ENCODE assay signal across 8 cellular contexts in the genomic region with DNA sequence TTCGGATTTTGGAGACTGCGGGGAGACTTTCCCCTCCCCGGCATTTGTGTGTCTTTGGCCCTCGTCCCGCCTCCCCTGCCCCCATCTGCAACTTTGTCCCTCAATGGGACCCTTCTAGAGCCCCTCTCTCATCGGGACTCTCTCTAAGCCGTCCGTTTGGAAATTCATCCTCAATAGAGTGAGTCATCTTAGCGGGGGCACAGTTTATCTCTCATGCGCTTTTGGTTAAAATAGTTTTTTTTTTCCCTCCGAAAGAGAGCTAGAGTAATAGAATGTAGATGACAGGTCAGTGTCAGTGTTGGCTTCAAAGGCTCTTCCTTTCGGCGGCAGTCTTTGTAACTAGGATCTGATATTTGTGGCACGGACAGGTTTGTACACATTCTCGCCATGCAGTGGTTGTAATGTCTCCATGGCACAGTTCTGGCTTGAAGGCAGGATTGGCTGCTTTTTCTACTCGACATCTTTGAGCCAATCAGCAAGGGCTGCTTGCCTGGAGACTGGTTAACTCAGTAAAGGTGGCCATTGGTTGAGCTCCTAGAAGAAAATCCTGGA. TPM values are rescaled to one million over a fixed set of nuclear protein-coding genes. Genes with fewer than 3 reads are reported as not detected.
DNase-seq lines count a peak whose midpoint lies in the region; ATAC-seq and TF ChIP-seq lines count a peak whose summit lies in the region.

No MANE protein-coding gene starts in this region.

- H3K4me3 Mint-ChIP-seq in CD4-positive, alpha-beta T cell, result peak overlapping the region; percentile 95
- H3K4me3 Mint-ChIP-seq in activated CD4-positive, alpha-beta memory T cell treated with anti-CD3 and anti-CD28 coated beads for 36 hours, result peak overlapping the region; percentile 92

- peak; percentile 39 to 63 (median 48) for DNase-seq in CD4-positive, alpha-beta T cell
- DNase-seq in NCI-H748 (lab: John Stamatoyannopoulos, UW; ENCODE audit: unreplicated experiment) (peak; percentile 93), ecto neural progenitor cell (ENCODE audit: low spot score) (peak; percentile 80), lower lobe of right lung (peak; percentile 70)
- peak; percentile 84 for DNase-seq in activated CD4-positive, alpha-beta memory T cell treated with anti-CD3 and anti-CD28 coated beads for 36 hours
- DNase-seq in stimulated activated CD4-positive, alpha-beta T cell treated with anti-CD3 and anti-CD28 coated beads, TNF-alpha, amount 100 ng/mL, for 48 hours (ENCODE audit: low read depth in 3 of 3), result peak; percentile 50 to 60 (median 57)

- peaks cover 46% of the 10 kb centered on the region for H3K4me1 Mint-ChIP-seq in CD4-positive, alpha-beta T cell (ENCODE audit: low read depth)
- peaks cover 33% of the 10 kb centered on the region for H3K4me1 Mint-ChIP-seq in activated CD4-positive, alpha-beta memory T cell treated with anti-CD3 and anti-CD28 coated beads for 36 hours (ENCODE audit: low read depth)

- peaks cover 22% of the 10 kb centered on the region for H3K4me1 ChIP-seq in lower lobe of right lung

- H3K27ac ChIP-seq in CD4-positive, alpha-beta T cell (ENCODE audit: low read depth, low read length), result peak overlapping the region; percentile 89
- peak overlapping the region; percentile 100 for H3K27ac ChIP-seq in lower lobe of right lung

- no peaks in the 10 kb centered on the region for H3K9me3 ChIP-seq in CD4-positive, alpha-beta T cell (ENCODE audit: control insufficient read depth, low read length)
- H3K9me3 ChIP-seq in lower lobe of right lung, result no peaks in the 10 kb centered on the region

- no peaks in the 10 kb centered on the region for H3K9me3 Mint-ChIP-seq in CD4-positive, alpha-beta T cell
- H3K9me3 Mint-ChIP-seq in activated CD4-positive, alpha-beta memory T cell treated with anti-CD3 and anti-CD28 coated beads for 36 hours, result no peaks in the 10 kb centered on the region

- H3K27me3 ChIP-seq in CD4-positive, alpha-beta T cell (ENCODE audit: control insufficient read depth, insufficient read depth, low read length), result no peaks in the 10 kb centered on the region
- H3K27me3 ChIP-seq in lower lobe of right lung (ENCODE audit: low read depth), result no peaks in the 10 kb centered on the region

- no peak for TF ChIP-seq CTCF in CD4-positive, alpha-beta T cell (IDR thresholded peaks at IDR 0.05)
- no peak for TF ChIP-seq CTCF in lower lobe of right lung (IDR thresholded peaks at IDR 0.05)

- POLR2A ChIA-PET in CD4-positive, alpha-beta T cell (lab: Charles Lee), result interaction anchor here (0.6 to 2.4 kb wide), 17 partner anchors 15 to 599 kb away, joined by 3 to 13 read pairs (median 4); a partner anchor contains a TSS
- POLR2A ChIA-PET in activated CD4-positive, alpha-beta memory T cell treated with anti-CD3 and anti-CD28 coated beads for 36 hours (lab: Charles Lee), result interaction anchor here (0.6 to 1.8 kb wide), 11 partner anchors 11 to 260 kb away, joined by 3 to 8 read pairs (median 3); no protein-coding TSS in a partner anchor

- no peaks in the 10 kb centered on the region for H3K36me3 ChIP-seq in lower lobe of right lung

- CTCF ChIA-PET in CD4-positive, alpha-beta T cell (lab: Charles Lee), result interaction anchor here (1.0 kb wide), 1 partner anchor 268 kb away, joined by 6 read pairs; no protein-coding TSS in a partner anchor
- CTCF ChIA-PET in activated CD4-positive, alpha-beta memory T cell treated with anti-CD3 and anti-CD28 coated beads for 36 hours (lab: Charles Lee), result interaction anchor here (0.6 to 1.5 kb wide), 9 partner anchors 9 to 260 kb away, joined by 3 to 6 read pairs (median 4); a partner anchor contains a TSS

- H3K27me3 Mint-ChIP-seq in CD4-positive, alpha-beta T cell, result no peaks in the 10 kb centered on the region
- no peaks in the 10 kb centered on the region for H3K27me3 Mint-ChIP-seq in activated CD4-positive, alpha-beta memory T cell treated with anti-CD3 and anti-CD28 coated beads for 36 hours

- H3K36me3 Mint-ChIP-seq in CD4-positive, alpha-beta T cell (ENCODE audit: low read depth), result peaks cover 24% of the 10 kb centered on the region
- H3K36me3 Mint-ChIP-seq in activated CD4-positive, alpha-beta memory T cell treated with anti-CD3 and anti-CD28 coated beads for 36 hours, result peaks cover 8% of the 10 kb centered on the region

- intact Hi-C loops in CD4-positive, alpha-beta T cell (cut with DNase I, micrococcal nuclease), result loop anchor here (1.0 to 10.0 kb wide), 14 partner anchors 65 to 840 kb away; a partner anchor contains a TSS
- intact Hi-C loops in activated CD4-positive, alpha-beta memory T cell treated with anti-CD3 and anti-CD28 coated beads for 36 hours (cut with micrococcal nuclease), result loop anchor here (1.0 to 5.0 kb wide), 9 partner anchors 65 to 615 kb away; a partner anchor contains a TSS
- intact Hi-C loops in lower lobe of right lung (cut with DNase I), result no loop called here

- H3K4me3 ChIP-seq in lower lobe of right lung, result peak overlapping the region; percentile 79

- peak overlapping the region; percentile 94 for H3K27ac Mint-ChIP-seq in CD4-positive, alpha-beta T cell
- H3K27ac Mint-ChIP-seq in activated CD4-positive, alpha-beta memory T cell treated with anti-CD3 and anti-CD28 coated beads for 36 hours, result peak overlapping the region; percentile 98

- peak; percentile 83 for ATAC-seq in CD4-positive, alpha-beta T cell (ENCODE audit: poor library complexity)
- peak; percentile 49 for ATAC-seq in GM19397 (IDR thresholded peaks at IDR 0.05; ENCODE audit: unreplicated experiment)
- ATAC-seq in HG03565 (IDR thresholded peaks at IDR 0.05; ENCODE audit: unreplicated experiment), result peak; percentile 75
- peak; percentile 79 to 83 for ATAC-seq in lower lobe of right lung

RNA-seq across cellular contexts. Expression of a gene that starts 1.0 kb away (rescaled TPM):
- 10 to 100 TPM; 21.7 to 25.2 TPM for total RNA-seq in CD4-positive, alpha-beta T cell
- 10 to 100 TPM; 19.3 to 21.9 TPM for total RNA-seq in activated CD4-positive, alpha-beta memory T cell treated with anti-CD3 and anti-CD28 coated beads for 36 hours
- total RNA-seq in lower lobe of right lung, result 10.0 TPM

Comparison
In these comparisons a context has a peak if more than half of its experiments do, and no peak if none do; other contexts are left out.
1. Peak in every context shown above with its lines: DNase-seq, ATAC-seq, H3K4me3 ChIP-seq and H3K27ac ChIP-seq.